14 cellular contexts compared by ENCODE assay signal in the genomic region with DNA sequence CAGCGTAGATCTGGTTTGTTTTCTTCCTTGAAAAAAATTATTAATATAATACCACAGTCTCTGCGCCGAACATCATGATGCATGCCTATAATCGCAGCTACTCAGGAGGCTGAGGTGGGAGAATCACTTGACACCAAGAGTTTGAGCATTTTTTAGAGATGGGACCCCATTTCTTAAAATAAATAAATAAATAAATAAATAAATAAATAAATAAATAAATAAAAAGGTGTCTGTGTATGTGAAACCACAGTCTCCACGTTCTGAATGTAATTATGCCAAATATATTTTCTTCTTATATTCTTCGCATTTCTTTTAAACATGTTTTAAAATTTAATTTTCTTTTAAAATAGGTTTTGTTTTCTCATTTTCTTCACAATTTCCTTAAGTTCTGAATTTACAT. TPM values are rescaled to one million over a fixed set of nuclear protein-coding genes. Genes with fewer than 3 reads are reported as not detected.
"Had no signal": no experiment of that assay in that cellular context is flagged by ENCODE, and none has a peak within 500 bp of the region (broad histone marks: within the 10 kb centered on the region; RNA-seq: fewer than 3 reads in every experiment).

No MANE protein-coding gene starts in this region.

RNA-seq across cellular contexts. Expression of gene CDRT15, which starts 54.6 kb away (rescaled TPM):
- total RNA-seq: activated B cell treated with CpG ODN at 0.5 μM for 24 hours; activated CD4-positive, alpha-beta memory T cell treated with anti-CD3 and anti-CD28 coated beads for 36 hours; activated CD4-positive, alpha-beta memory T cell treated with anti-CD3 and anti-CD28 coated beads, Interleukin-2, amount 10 ng/mL, durations not matched to agents 7 days and 5 days; activated CD4-positive, alpha-beta T cell treated with anti-CD3 and anti-CD28 coated beads for 36 hours; activated CD4-positive, alpha-beta T cell treated with anti-CD3 and anti-CD28 coated beads, Interleukin-2, amount 10 ng/mL, durations not matched to agents 24 days and 14 days; activated CD4-positive, alpha-beta T cell treated with anti-CD3 and anti-CD28 coated beads, Interleukin-2, amount 10 ng/mL, durations not matched to agents 7 days and 5 days; activated CD8-positive, alpha-beta memory T cell treated with anti-CD3 and anti-CD28 coated beads for 36 hours; activated CD8-positive, alpha-beta memory T cell treated with anti-CD3 and anti-CD28 coated beads, Interleukin-2, amount 10 ng/mL, durations not matched to agents 7 days and 5 days; activated CD8-positive, alpha-beta T cell treated with anti-CD3 and anti-CD28 coated beads for 36 hours; activated CD8-positive, alpha-beta T cell treated with anti-CD3 and anti-CD28 coated beads, Interleukin-2, amount 10 ng/mL, durations not matched to agents 7 days and 5 days; T-helper 1 cell treated with Interleukin-12 subunit alpha and Interleukin-12 subunit beta and Interleukin-4 antibody, amounts not matched to agents 30 ng/mL and 1 ng/mL, for 36 hours; T-helper 17 cell; T-helper 2 cell treated with Interferon-gamma antibody and Interleukin-4, amounts not matched to agents 100 ng/mL and 5 ng/mL, for 36 hours; WTC11 had no signal
